ENCODE assay signal across 8 cellular contexts in genomic region chr14:54652188-54652889, GRCh38.
DNase-seq lines count a peak whose midpoint lies in the region; ATAC-seq and TF ChIP-seq lines count a peak whose summit lies in the region.

No MANE protein-coding gene starts in this region.

- H3K36me3 ChIP-seq in breast epithelium (no peaks in the 10 kb centered on the region), stomach smooth muscle (ENCODE audit: control insufficient read depth in 2 of 2, insufficient read depth in 2 of 2, low read length in 2 of 2) (no peaks in the 10 kb centered on the region)

- TF ChIP-seq CTCF in breast epithelium (IDR thresholded peaks at IDR 0.05): no peak

- ATAC-seq in HG02885 (IDR thresholded peaks at IDR 0.05; ENCODE audit: poor library complexity, unreplicated experiment): no peak

- H3K4me3 Mint-ChIP-seq in T-helper 2 cell treated with Interferon-gamma antibody and Interleukin-4, amounts not matched to agents 5 μg/mL and 100 μg/mL, for 36 hours: no peak overlapping the region

- no peaks in the 10 kb centered on the region for H3K9me3 Mint-ChIP-seq in T-helper 2 cell treated with Interferon-gamma antibody and Interleukin-4, amounts not matched to agents 5 μg/mL and 100 μg/mL, for 36 hours

- peaks cover 24% of the 10 kb centered on the region for H3K27me3 Mint-ChIP-seq in T-helper 2 cell treated with Interferon-gamma antibody and Interleukin-4, amounts not matched to agents 5 μg/mL and 100 μg/mL, for 36 hours (ENCODE audit: low read depth)

- H3K9me3 ChIP-seq in breast epithelium: no peaks in the 10 kb centered on the region
- no peaks in the 10 kb centered on the region for H3K9me3 ChIP-seq in stomach smooth muscle (ENCODE audit: control insufficient read depth in 2 of 2, low read length in 2 of 2)

- TF ChIP-seq POLR2A in breast epithelium (IDR thresholded peaks at IDR 0.05): no peak

- H3K27ac ChIP-seq in breast epithelium: peak overlapping the region; percentile 86 to 87
- H3K27ac ChIP-seq in stomach smooth muscle (ENCODE audit: low read length): peak overlapping the region; percentile 53

- no peak overlapping the region for H3K27ac Mint-ChIP-seq in T-helper 2 cell treated with Interferon-gamma antibody and Interleukin-4, amounts not matched to agents 5 μg/mL and 100 μg/mL, for 36 hours

- H3K4me1 ChIP-seq in breast epithelium: peaks cover 0 to 7% of the 10 kb centered on the region in 2 donors
- peaks cover 41% of the 10 kb centered on the region for H3K4me1 ChIP-seq in stomach smooth muscle (ENCODE audit: control insufficient read depth, insufficient read depth, low read length)

- H3K27me3 ChIP-seq in breast epithelium (no peaks in the 10 kb centered on the region), stomach smooth muscle (ENCODE audit: control insufficient read depth in 1 of 2, insufficient read depth in 2 of 2, low read length in 2 of 2) (no peaks in the 10 kb centered on the region)

- H3K36me3 Mint-ChIP-seq in T-helper 2 cell treated with Interferon-gamma antibody and Interleukin-4, amounts not matched to agents 5 μg/mL and 100 μg/mL, for 36 hours (ENCODE audit: low read depth): no peaks in the 10 kb centered on the region

- intact Hi-C loops in breast epithelium (cut with DNase I; ENCODE audit: low total_unique reads): no loop called here

- peak overlapping the region; percentile 61 to 69 for H3K9ac ChIP-seq in stomach smooth muscle (ENCODE audit: low read length in 2 of 2)

- peaks cover 8% of the 10 kb centered on the region for H3K4me1 Mint-ChIP-seq in T-helper 2 cell treated with Interferon-gamma antibody and Interleukin-4, amounts not matched to agents 5 μg/mL and 100 μg/mL, for 36 hours (ENCODE audit: low read depth)

- peak; percentile 83 for DNase-seq in HK-2 (ENCODE audit: unreplicated experiment)
- peak; percentile 75 to 91 for DNase-seq in breast epithelium (ENCODE audit: low spot score in 2 of 2)
- peak; percentile 84 for DNase-seq in iPS-NIHi7 (ENCODE audit: extremely low spot score)
- DNase-seq in T-helper 2 cell treated with Interferon-gamma antibody and Interleukin-4, amounts not matched to agents 5 μg/mL and 100 μg/mL, for 36 hours (ENCODE audit: low spot score): no peak
- no peak for DNase-seq in stimulated activated CD4-positive, alpha-beta T cell treated with anti-CD3 and anti-CD28 coated beads, Interleukin-2, amount 100 ng/mL, for 48 hours
- DNase-seq in stimulated activated naive CD4-positive, alpha-beta T cell treated with Interleukin-2 at 50 U/mL for 16 hours (lab: John Stamatoyannopoulos, UW): no peak

- peak overlapping the region; percentile 14 to 33 (median 21) for H3K4me3 ChIP-seq in breast epithelium
- peak overlapping the region; percentile 45 to 67 for H3K4me3 ChIP-seq in stomach smooth muscle (ENCODE audit: low read length in 2 of 2)

Comparison
In these comparisons a context has a peak if more than half of its experiments do, and no peak if none do; other contexts are left out.
1. DNase-seq: peak in HK-2 (single experiment), breast epithelium (2 of 2) and iPS-NIHi7 (single experiment); none in T-helper 2 cell treated with Interferon-gamma antibody and Interleukin-4, amounts not matched to agents 5 μg/mL and 100 μg/mL, for 36 hours (single experiment), stimulated activated CD4-positive, alpha-beta T cell treated with anti-CD3 and anti-CD28 coated beads, Interleukin-2, amount 100 ng/mL, for 48 hours (0 of 2) and stimulated activated naive CD4-positive, alpha-beta T cell treated with Interleukin-2 at 50 U/mL for 16 hours (single experiment).